In the genomic region with DNA sequence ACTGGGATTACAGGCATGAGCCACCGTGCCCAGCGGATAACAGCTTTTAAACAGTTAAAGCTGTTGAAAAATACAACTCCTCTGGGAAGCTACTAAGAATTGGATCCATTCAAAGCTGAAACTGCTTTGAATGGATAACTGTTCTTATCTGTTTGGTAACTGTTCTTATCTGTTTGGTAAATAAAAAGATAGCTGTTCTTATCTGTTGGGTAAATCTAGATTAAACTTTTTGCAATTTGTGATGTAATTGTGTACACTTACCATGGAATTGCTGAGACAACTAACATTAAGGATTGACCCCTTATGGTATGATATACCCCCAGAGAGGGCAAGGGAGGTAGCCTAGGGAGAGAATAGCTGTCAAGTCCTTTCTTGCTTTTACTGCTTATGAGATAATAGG, we compare ENCODE assay signal across 16 cellular contexts. TPM values are rescaled to one million over a fixed set of nuclear protein-coding genes. Genes with fewer than 3 reads are reported as not detected.
DNase-seq lines count a peak whose midpoint lies in the region; ATAC-seq and TF ChIP-seq lines count a peak whose summit lies in the region.
"Had no signal": no experiment of that assay in that cellular context is flagged by ENCODE, and none has a peak within 500 bp of the region (broad histone marks: within the 10 kb centered on the region; RNA-seq: fewer than 3 reads in every experiment).

No MANE protein-coding gene starts in this region.

- no peaks in the 10 kb centered on the region for H3K9me3 Mint-ChIP-seq in Calu3 (ENCODE audit: low read depth, unreplicated experiment)
- H3K9me3 Mint-ChIP-seq: CD4-positive, CD25-positive, alpha-beta regulatory T cell; CD8-positive, alpha-beta T cell had no signal

- H3K9me3 ChIP-seq in HEK293 (ENCODE audit: control insufficient read depth, insufficient read depth, low read depth, low read length): no peaks in the 10 kb centered on the region
- H3K9me3 ChIP-seq in psoas muscle: no peaks in the 10 kb centered on the region

- no peaks in the 10 kb centered on the region for H3K27me3 ChIP-seq in psoas muscle (ENCODE audit: insufficient read depth in 3 of 3, low read length in 2 of 3)

- CTCF ChIA-PET in HEK293 (lab: Yijun Ruan, JAX) (no interaction called here), Calu3 (lab: Charles Lee) (no interaction called here)

- ATAC-seq in left lobe of liver (peak; percentile 72), psoas muscle (no peak)
- ATAC-seq: CD8-positive, alpha-beta T cell; GM23338; HCT116 had no signal

- no peaks in the 10 kb centered on the region for H3K36me3 Mint-ChIP-seq in Calu3 (ENCODE audit: insufficient read depth, unreplicated experiment)
- H3K36me3 Mint-ChIP-seq: CD4-positive, CD25-positive, alpha-beta regulatory T cell; CD8-positive, alpha-beta T cell had no signal

- no peaks in the 10 kb centered on the region for H3K4me1 Mint-ChIP-seq in Calu3 (ENCODE audit: low read depth, unreplicated experiment)
- H3K4me1 Mint-ChIP-seq: CD4-positive, CD25-positive, alpha-beta regulatory T cell had no signal

- TF ChIP-seq CTCF in C4-2B (conservative IDR thresholded peaks at IDR 0.05): no peak
- TF ChIP-seq CTCF in HEK293 (tag by site-specific recombination; IDR thresholded peaks at IDR 0.05): no peak
- no peak for TF ChIP-seq CTCF in Calu3 (IDR thresholded peaks at IDR 0.05; ENCODE audit: unreplicated experiment)
- TF ChIP-seq CTCF in psoas muscle (IDR thresholded peaks at IDR 0.05): no peak

- peak overlapping the region; percentile 76 for H3K27ac ChIP-seq in C4-2B
- no peak overlapping the region for H3K27ac ChIP-seq in HEK293 (ENCODE audit: extremely low read depth, low read depth, low read length)
- no peak overlapping the region for H3K27ac ChIP-seq in psoas muscle

- BruUV-seq in Calu3 (replicated peaks; lab: Mats Ljungman, UMichigan): no TSS peak

- H3K4me1 ChIP-seq in HEK293 (ENCODE audit: control insufficient read depth, insufficient read depth, low read length): no peaks in the 10 kb centered on the region
- no peaks in the 10 kb centered on the region for H3K4me1 ChIP-seq in psoas muscle

- intact Hi-C loops in Calu3 (cut with micrococcal nuclease; ENCODE audit: unreplicated experiment): no loop called here
- intact Hi-C loops in psoas muscle (cut with DNase I): no loop called here

- H3K36me3 ChIP-seq in HEK293 (ENCODE audit: control insufficient read depth in 2 of 2, insufficient read depth in 1 of 2, low read length in 2 of 2) (no peaks in the 10 kb centered on the region), psoas muscle (ENCODE audit: insufficient read depth in 1 of 2, low read depth in 1 of 2) (no peaks in the 10 kb centered on the region)

- H3K4me3 ChIP-seq in HEK293 (ENCODE audit: low read depth, low read length): no peak overlapping the region
- no peak overlapping the region for H3K4me3 ChIP-seq in psoas muscle
- H3K4me3 ChIP-seq: GM23338 had no signal

- DNase-seq in left lobe of liver (ENCODE audit: low spot score): no peak
- no peak for DNase-seq in Calu3
- DNase-seq in DMS 273 (lab: John Stamatoyannopoulos, UW; ENCODE audit: unreplicated experiment): no peak
- no peak for DNase-seq in psoas muscle
- DNase-seq: C1 segment of cervical spinal cord; CD4-positive, CD25-positive, alpha-beta regulatory T cell; CD8-positive, alpha-beta T cell; DMS53; DMS79 treated with DMSO at 0.1 percent for 48 hours; GF-D8; H9 had no signal

- H3K4me3 Mint-ChIP-seq in Calu3 (ENCODE audit: low read depth, unreplicated experiment): no peak overlapping the region
- H3K4me3 Mint-ChIP-seq: CD4-positive, CD25-positive, alpha-beta regulatory T cell; CD8-positive, alpha-beta T cell; GM23338; H9 had no signal

- H3K27me3 Mint-ChIP-seq in Calu3 (ENCODE audit: unreplicated experiment): no peaks in the 10 kb centered on the region

- 79 to 90% (median 87%) methylated on average over 2 of the region's 2 CpGs for WGBS in psoas muscle, 3 donors

- POLR2A ChIA-PET in HEK293 (lab: Yijun Ruan, JAX): no interaction called here

- H3K27ac Mint-ChIP-seq in Calu3 (ENCODE audit: unreplicated experiment): no peak overlapping the region
- H3K27ac Mint-ChIP-seq: CD4-positive, CD25-positive, alpha-beta regulatory T cell; CD8-positive, alpha-beta T cell; GM23338; H9 had no signal

TF ChIP-seq in HEK293, 187 proteins besides CTCF, POLR2A, EP300 and RAD21:
- no peak for TF ChIP-seq ZNF366 (tag by site-specific recombination; conservative IDR thresholded peaks at IDR 0.05)
- TF ChIP-seq ZNF677 (tag by site-specific recombination; IDR thresholded peaks at IDR 0.05): peak; percentile 78
TF ChIP-seq in HEK293: peak in this region for 1.

RNA-seq across cellular contexts. Expression of a gene that starts 27.9 kb away (rescaled TPM):
- total RNA-seq in left lobe of liver: 14.6 TPM
- not detected in 2 replicates for total RNA-seq in Calu3 (2022)
- total RNA-seq in psoas muscle: 10 to 100 TPM; 41.0 to 51.3 (median 45.4) TPM
- polyA plus RNA-seq in psoas muscle: 100 to 1,000 TPM in 1 of 3 donors, 10 to 100 TPM in 2; 29.2 to 103 (median 35.3) TPM
- total RNA-seq: Caco-2 had no signal

RNA-seq across cellular contexts. Expression of a gene that starts 58.2 kb away (rescaled TPM):
- total RNA-seq in left lobe of liver: 0.10 TPM
- not detected in 2 replicates for total RNA-seq in Calu3 (2022)
- under 1 TPM in 2 of 4 donors, not detected in 2; 0.79 to 0.92 TPM for total RNA-seq in psoas muscle
- polyA plus RNA-seq in psoas muscle: 1 to 10 TPM in 2 of 3 donors, not detected in 1; 1.6 to 5.8 TPM
- total RNA-seq: Caco-2; CD4-positive, CD25-positive, alpha-beta regulatory T cell; CD8-positive, alpha-beta T cell had no signal

Comparison
In these comparisons a context has a peak if more than half of its experiments do, and no peak if none do; other contexts are left out.
1. RNA of a gene that starts 27.9 kb away (total RNA-seq): 41.0 to 51.3 TPM in psoas muscle and 14.6 TPM in left lobe of liver (single experiment); not detected in Calu3; every median in the first group is over 10 times any median in the second.